In genomic region chr17:17098426-17099035, GRCh38 we compare ENCODE assay signal across 14 cellular contexts. TPM values are rescaled to one million over a fixed set of nuclear protein-coding genes. Genes with fewer than 3 reads are reported as not detected.
DNase-seq lines count a peak whose midpoint lies in the region; ATAC-seq and TF ChIP-seq lines count a peak whose summit lies in the region.
"Had no signal": no experiment of that assay in that cellular context is flagged by ENCODE, and none has a peak within 500 bp of the region (broad histone marks: within the 10 kb centered on the region; RNA-seq: fewer than 3 reads in every experiment).

No MANE protein-coding gene starts in this region.

- H3K36me3 ChIP-seq in SJCRH30, result peaks cover 22% of the 10 kb centered on the region; the same call in 1 of the 2 replicates

- H3K27me3 Mint-ChIP-seq in activated CD8-positive, alpha-beta T cell treated with anti-CD3 and anti-CD28 coated beads for 36 hours, result no peaks in the 10 kb centered on the region
- H3K27me3 Mint-ChIP-seq: stimulated activated naive CD8-positive, alpha-beta T cell treated with anti-CD3 and anti-CD28 coated beads, Interleukin-15, Interleukin-2, amounts not matched to agents 100 ng/mL and 50 ng/mL, for 24 hours had no signal

- peak overlapping the region; percentile 31 to 89 for H3K27ac ChIP-seq in coronary artery
- H3K27ac ChIP-seq in layer of hippocampus (ENCODE audit: low read depth, low read length), result peak overlapping the region; percentile 43
- peak overlapping the region in 16 of 21 experiments; percentile 8 to 72 (median 47) for H3K27ac ChIP-seq in skin epidermis
- H3K27ac ChIP-seq in SJCRH30, result no peak overlapping the region

- intact Hi-C loops in activated CD8-positive, alpha-beta T cell treated with anti-CD3 and anti-CD28 coated beads for 36 hours (cut with micrococcal nuclease), result no loop called here

- H3K4me3 Mint-ChIP-seq in activated CD8-positive, alpha-beta T cell treated with anti-CD3 and anti-CD28 coated beads for 36 hours, result no peak overlapping the region
- H3K4me3 Mint-ChIP-seq: stimulated activated naive CD8-positive, alpha-beta T cell treated with anti-CD3 and anti-CD28 coated beads, Interleukin-15, Interleukin-2, amounts not matched to agents 100 ng/mL and 50 ng/mL, for 24 hours had no signal

- no peak for ATAC-seq in activated CD8-positive, alpha-beta T cell treated with anti-CD3 and anti-CD28 coated beads for 36 hours

- H3K4me3 ChIP-seq in coronary artery (peak overlapping the region; percentile 47), skin epidermis (no peak overlapping the region), SJCRH30 (no peak overlapping the region)

- H3K9me3 ChIP-seq in SJCRH30 (replicated peaks), result no peaks in the 10 kb centered on the region

- no peaks in the 10 kb centered on the region for H3K27me3 ChIP-seq in layer of hippocampus (ENCODE audit: control insufficient read depth, insufficient read depth, low read length)
- H3K27me3 ChIP-seq in SJCRH30, result no peaks in the 10 kb centered on the region

- H3K36me3 Mint-ChIP-seq in activated CD8-positive, alpha-beta T cell treated with anti-CD3 and anti-CD28 coated beads for 36 hours (ENCODE audit: low read depth), result peaks cover 2% of the 10 kb centered on the region

- CTCF ChIA-PET in activated CD8-positive, alpha-beta T cell treated with anti-CD3 and anti-CD28 coated beads for 36 hours (lab: Charles Lee), result interaction anchor here (0.7 kb wide), 1 partner anchor 17 kb away, joined by 3 read pairs; no protein-coding TSS in a partner anchor

- H3K4me1 ChIP-seq in SJCRH30, result peaks cover 18% of the 10 kb centered on the region

- H3K27ac Mint-ChIP-seq in activated CD8-positive, alpha-beta T cell treated with anti-CD3 and anti-CD28 coated beads for 36 hours, result no peak overlapping the region
- H3K27ac Mint-ChIP-seq: stimulated activated naive CD8-positive, alpha-beta T cell treated with anti-CD3 and anti-CD28 coated beads, Interleukin-15, Interleukin-2, amounts not matched to agents 100 ng/mL and 50 ng/mL, for 24 hours had no signal

- H3K9me3 Mint-ChIP-seq in activated CD8-positive, alpha-beta T cell treated with anti-CD3 and anti-CD28 coated beads for 36 hours, result no peaks in the 10 kb centered on the region
- H3K9me3 Mint-ChIP-seq: stimulated activated naive CD8-positive, alpha-beta T cell treated with anti-CD3 and anti-CD28 coated beads, Interleukin-15, Interleukin-2, amounts not matched to agents 100 ng/mL and 50 ng/mL, for 24 hours had no signal

- H3K4me1 Mint-ChIP-seq in activated CD8-positive, alpha-beta T cell treated with anti-CD3 and anti-CD28 coated beads for 36 hours (ENCODE audit: low read depth), result peaks cover 2% of the 10 kb centered on the region

- POLR2A ChIA-PET in activated CD8-positive, alpha-beta T cell treated with anti-CD3 and anti-CD28 coated beads for 36 hours (lab: Charles Lee), result interaction anchor here (0.8 to 1.8 kb wide), 2 partner anchors 15 to 30 kb away, joined by 3 to 5 read pairs; no protein-coding TSS in a partner anchor

- no peak for TF ChIP-seq CTCF in coronary artery (IDR thresholded peaks at IDR 0.05)
- TF ChIP-seq CTCF in activated CD8-positive, alpha-beta T cell treated with anti-CD3 and anti-CD28 coated beads for 36 hours (IDR thresholded peaks at IDR 0.05), result no peak

- DNase-seq in EH (ENCODE audit: low read depth) (peak; percentile 73), coronary artery (ENCODE audit: low spot score) (no peak), SJCRH30 (no peak), NCI-H1436 treated with DMSO at 0.1 percent for 48 hours (lab: John Stamatoyannopoulos, UW) (no peak), midbrain (lab: John Stamatoyannopoulos, UW) (no peak)
- no peak for DNase-seq in activated CD8-positive, alpha-beta T cell treated with anti-CD3 and anti-CD28 coated beads for 36 hours
- DNase-seq: activated CD4-positive, alpha-beta T cell treated with anti-CD3 and anti-CD28 coated beads, Interleukin-2, amount 50 U/mL, for 1 hour; activated naive CD4-positive, alpha-beta T cell treated with anti-CD3 and anti-CD28 coated beads, Interleukin-2, amount 50 U/mL, for 16 hours; AML-193; GF-D8; NCI-H510A treated with DMSO at 0.1 percent for 48 hours had no signal

RNA-seq across cellular contexts. Expression of gene MPRIP, which starts 56.3 kb away (rescaled TPM):
- total RNA-seq in activated CD8-positive, alpha-beta T cell treated with anti-CD3 and anti-CD28 coated beads for 36 hours, result 100 to 1,000 TPM; 132 to 135 TPM
- total RNA-seq in SJCRH30 (2014; rRNA removed; shearing (Covaris generic)), result 312 and 334 TPM in 2 replicates
